13 cellular contexts compared by ENCODE assay signal in the genomic region with DNA sequence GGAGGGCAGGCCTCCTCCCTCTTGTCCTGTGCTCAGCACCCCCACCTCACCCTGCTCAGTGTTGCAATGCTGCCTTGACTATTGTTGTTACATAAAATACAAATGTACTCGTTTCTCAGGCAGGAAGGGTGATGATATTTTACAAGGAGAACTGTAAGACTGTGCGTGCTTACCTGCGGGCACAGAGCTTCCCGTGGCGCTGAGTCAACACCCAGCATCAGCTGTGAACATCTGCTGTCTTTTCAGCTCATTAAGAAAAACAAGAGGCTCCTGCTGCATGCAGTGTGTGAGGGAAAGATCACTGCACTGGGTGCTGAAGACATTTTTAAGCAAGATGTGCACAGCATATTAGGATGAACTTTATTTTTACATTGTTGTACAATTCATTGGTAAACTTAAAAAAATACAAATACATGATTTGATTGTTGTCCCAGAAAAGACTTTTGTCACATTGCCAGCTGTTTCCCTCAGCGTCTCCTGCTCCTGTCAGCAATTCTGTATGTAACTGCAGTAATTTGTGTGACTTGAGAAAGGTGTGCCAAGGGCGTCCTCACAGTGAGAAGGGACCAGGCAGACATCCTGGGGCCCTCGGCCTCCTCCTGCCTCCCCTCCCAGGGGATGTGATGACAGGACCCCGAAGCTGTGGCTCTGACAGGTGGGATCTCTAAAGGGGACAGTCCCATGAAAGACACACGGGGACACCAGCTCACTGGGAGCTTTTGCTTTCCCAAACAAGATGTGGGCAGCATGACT. TPM values are rescaled to one million over a fixed set of nuclear protein-coding genes. Genes with fewer than 3 reads are reported as not detected.
DNase-seq lines count a peak whose midpoint lies in the region; ATAC-seq and TF ChIP-seq lines count a peak whose summit lies in the region.
"Had no signal": no experiment of that assay in that cellular context is flagged by ENCODE, and none has a peak within 500 bp of the region (broad histone marks: within the 10 kb centered on the region; RNA-seq: fewer than 3 reads in every experiment).

No MANE protein-coding gene starts in this region.

- H3K4me3 Mint-ChIP-seq in naive thymus-derived CD4-positive, alpha-beta T cell = no peak overlapping the region

- intact Hi-C loops in IMR-90 (cut with micrococcal nuclease) = loop anchor here (10.0 kb wide), 1 partner anchor 87 kb away; no protein-coding TSS in a partner anchor
- intact Hi-C loops in naive thymus-derived CD4-positive, alpha-beta T cell (cut with micrococcal nuclease) = no loop called here

- no peak overlapping the region for H4K91ac ChIP-seq in IMR-90 (ENCODE audit: insufficient read depth, low read depth, low read length)
- no peak overlapping the region for H4K91ac ChIP-seq in mesenchymal stem cell (ENCODE audit: low read length)

- H3K79me1 ChIP-seq in IMR-90 (ENCODE audit: low read depth in 1 of 2, low read length in 2 of 2) (no peaks in the 10 kb centered on the region), mesenchymal stem cell (replicated peaks; ENCODE audit: low read length, poor library complexity, severe bottlenecking) (peaks cover 7% of the 10 kb centered on the region)

- no peaks in the 10 kb centered on the region for H4K20me1 ChIP-seq in IMR-90 (ENCODE audit: insufficient read depth, low read length)

- H2AK5ac ChIP-seq in IMR-90 (ENCODE audit: low read depth, low read length) (no peak overlapping the region), mesenchymal stem cell (ENCODE audit: low read length, severe bottlenecking) (no peak overlapping the region)

- H2BK12ac ChIP-seq in mesenchymal stem cell (ENCODE audit: low read length in 2 of 2) = no peak overlapping the region

- CTCF ChIA-PET in IMR-90 (lab: Yijun Ruan, JAX) = no interaction called here
- CTCF ChIA-PET in naive thymus-derived CD4-positive, alpha-beta T cell (lab: Charles Lee) = no interaction called here

- H3K4me1 Mint-ChIP-seq in naive thymus-derived CD4-positive, alpha-beta T cell = peaks cover 0 to 8% (median 5%) of the 10 kb centered on the region in 7 donors

- no peaks in the 10 kb centered on the region for H3K9me1 ChIP-seq in IMR-90 (ENCODE audit: insufficient read depth, low read length)

- peak overlapping the region in 6 of 9 donors; percentile 26 to 68 (median 56) for H3K27ac Mint-ChIP-seq in naive thymus-derived CD4-positive, alpha-beta T cell
- H3K27ac Mint-ChIP-seq: activated T-helper 2 cell treated with anti-CD3 and anti-CD28 coated beads, Interferon-gamma antibody, Interleukin-2, Interleukin-4, amounts not matched to agents 10 μg/mL and 5 μg/mL and 100 μg/mL, durations not matched to agents 14 hours and 24 hours and 36 hours had no signal

- TSS peak; percentile 43 for BruUV-seq in IMR-90 (replicated peaks; lab: Mats Ljungman, UMichigan)

- H3K14ac ChIP-seq in IMR-90 (replicated peaks; ENCODE audit: low read depth, low read length) (no peak overlapping the region), mesenchymal stem cell (ENCODE audit: low read length in 2 of 2) (no peak overlapping the region)

- H4K5ac ChIP-seq in IMR-90 (ENCODE audit: low read depth, low read length) = no peak overlapping the region

- H3K4me2 ChIP-seq in IMR-90 (ENCODE audit: low read depth, low read length) = no peak overlapping the region
- no peak overlapping the region for H3K4me2 ChIP-seq in mesenchymal stem cell (ENCODE audit: low read length, poor library complexity, severe bottlenecking)

- no peaks in the 10 kb centered on the region for H3K27me3 ChIP-seq in IMR-90 (ENCODE audit: control insufficient read depth, insufficient read depth, low read length)
- no peaks in the 10 kb centered on the region for H3K27me3 ChIP-seq in naive thymus-derived CD4-positive, alpha-beta T cell (ENCODE audit: control insufficient read depth in 2 of 2, insufficient read depth in 2 of 2, low read length in 2 of 2)
- peaks cover 0 to 21% of the 10 kb centered on the region in 2 experiments for H3K27me3 ChIP-seq in mesenchymal stem cell (ENCODE audit: control insufficient read depth in 1 of 2, insufficient read depth in 1 of 2, low read length in 2 of 2)
- H3K27me3 ChIP-seq: cardiac muscle cell, transverse colon had no signal

- H3K9me3 ChIP-seq in IMR-90 (ENCODE audit: control insufficient read depth, insufficient read depth, low read length) = no peaks in the 10 kb centered on the region
- H3K9me3 ChIP-seq in naive thymus-derived CD4-positive, alpha-beta T cell (ENCODE audit: control insufficient read depth in 2 of 3, low read length in 3 of 3) = no peaks in the 10 kb centered on the region
- H3K9me3 ChIP-seq in mesenchymal stem cell (ENCODE audit: control insufficient read depth, low read length) = no peaks in the 10 kb centered on the region
- H3K9me3 ChIP-seq: transverse colon had no signal

- TF ChIP-seq RAD21 in IMR-90 (IDR thresholded peaks at IDR 0.05; ENCODE audit: low read length) = no peak

- no peaks in the 10 kb centered on the region for H3K4me1 ChIP-seq in IMR-90 (ENCODE audit: control insufficient read depth, insufficient read depth, low read length)
- H3K4me1 ChIP-seq in naive thymus-derived CD4-positive, alpha-beta T cell (ENCODE audit: control insufficient read depth in 2 of 2, insufficient read depth in 2 of 2, low read length in 2 of 2) = no peaks in the 10 kb centered on the region
- H3K4me1 ChIP-seq in mesenchymal stem cell (ENCODE audit: control insufficient read depth, insufficient read depth, low read depth, low read length) = peaks cover 21% of the 10 kb centered on the region
- H3K4me1 ChIP-seq: transverse colon had no signal

- peaks cover 3 to 15% (median 8%) of the 10 kb centered on the region in 5 donors for H3K36me3 Mint-ChIP-seq in naive thymus-derived CD4-positive, alpha-beta T cell

- H3K36me3 ChIP-seq in IMR-90 (ENCODE audit: control insufficient read depth, insufficient read depth, low read length) (peaks cover 21% of the 10 kb centered on the region), mesenchymal stem cell (ENCODE audit: control insufficient read depth in 1 of 2, insufficient read depth in 2 of 2, low read depth in 1 of 2, low read length in 2 of 2) (peaks cover 24 to 45% of the 10 kb centered on the region in 2 experiments)
- peaks cover 0 to 37% (median 5%) of the 10 kb centered on the region in 3 experiments for H3K36me3 ChIP-seq in naive thymus-derived CD4-positive, alpha-beta T cell (ENCODE audit: control insufficient read depth in 2 of 3, insufficient read depth in 3 of 3, low read length in 3 of 3)

- no peak overlapping the region for H3K56ac ChIP-seq in IMR-90 (ENCODE audit: extremely low read depth, insufficient read depth, low read length)

- ATAC-seq in IMR-90 (ENCODE audit: low read depth) (no peak), HG03175 (IDR thresholded peaks at IDR 0.05; ENCODE audit: unreplicated experiment) (no peak)
- no peak for ATAC-seq in naive thymus-derived CD4-positive, alpha-beta T cell

- no peak overlapping the region for H2BK20ac ChIP-seq in IMR-90 (ENCODE audit: low read depth, low read length)

- H2AK9ac ChIP-seq in IMR-90 (replicated peaks; ENCODE audit: low read depth, low read length, poor library complexity) = no peak overlapping the region

- dilution Hi-C loops in IMR-90 (cut with HindIII; ENCODE audit: low sequenced_read_pairs, unreplicated experiment) = no loop called here

- H3K9me3 Mint-ChIP-seq in naive thymus-derived CD4-positive, alpha-beta T cell = peaks cover 0 to 5% (median 0%) of the 10 kb centered on the region in 11 donors
- H3K9me3 Mint-ChIP-seq: activated T-helper 2 cell treated with anti-CD3 and anti-CD28 coated beads, Interferon-gamma antibody, Interleukin-2, Interleukin-4, amounts not matched to agents 10 μg/mL and 5 μg/mL and 100 μg/mL, durations not matched to agents 14 hours and 24 hours and 36 hours had no signal

- H2AFZ ChIP-seq in IMR-90 (replicated peaks; ENCODE audit: low read length, poor library complexity) = no peak overlapping the region
- H2AFZ ChIP-seq in mesenchymal stem cell (ENCODE audit: low read depth, low read length) = no peak overlapping the region

- H3K4ac ChIP-seq in IMR-90 (ENCODE audit: low read depth, low read length) (no peak overlapping the region), mesenchymal stem cell (ENCODE audit: low read depth in 1 of 2, low read length in 2 of 2) (no peak overlapping the region)

- POLR2A ChIA-PET in IMR-90 (lab: Charles Lee; ENCODE audit: unreplicated experiment) = no interaction called here
- POLR2A ChIA-PET in naive thymus-derived CD4-positive, alpha-beta T cell (lab: Charles Lee) = no interaction called here

- H2BK120ac ChIP-seq in IMR-90 (ENCODE audit: low read depth, low read length) (no peak overlapping the region), mesenchymal stem cell (ENCODE audit: low read depth, low read length) (no peak overlapping the region)

- in situ Hi-C loops in IMR-90 (cut with MboI; ENCODE audit: low sequenced_read_pairs) = loop anchor here (25.0 kb wide), 1 partner anchor 760 kb away; no protein-coding TSS in a partner anchor

- no peak overlapping the region for H4K8ac ChIP-seq in IMR-90 (ENCODE audit: low read depth in 2 of 2, low read length in 2 of 2)
- H4K8ac ChIP-seq in mesenchymal stem cell (ENCODE audit: low read length) = no peak overlapping the region

- H3K27me3 Mint-ChIP-seq in naive thymus-derived CD4-positive, alpha-beta T cell = no peaks in the 10 kb centered on the region

- TF ChIP-seq POLR2A in IMR-90 (IDR thresholded peaks at IDR 0.05; ENCODE audit: low read depth, low read length) = no peak

- DNase-seq in NCI-H1417 (lab: John Stamatoyannopoulos, UW) = peak; percentile 21 to 75 (median 39)
- no peak for DNase-seq in NCI-H1417 treated with DMSO at 0.1 percent for 48 hours (lab: John Stamatoyannopoulos, UW)
- DNase-seq in IMR-90 = no peak
- DNase-seq in naive thymus-derived CD4-positive, alpha-beta T cell = no peak
- DNase-seq in dedifferentiated amniotic fluid mesenchymal stem cell (ENCODE audit: extremely low spot score) = no peak
- no peak for DNase-seq in mesenchymal stem cell
- DNase-seq: activated CD4-positive, CD25-positive, alpha-beta regulatory T cell treated with anti-CD3 and anti-CD28 coated beads, Interleukin-2, amount 50 U/mL, for 72 hours; NCI-H1092; transverse colon had no signal

- H2BK5ac ChIP-seq in IMR-90 (ENCODE audit: low read depth, low read length, poor library complexity, severe bottlenecking) = no peak overlapping the region
- no peak overlapping the region for H2BK5ac ChIP-seq in mesenchymal stem cell (ENCODE audit: low read depth, low read length, poor library complexity, severe bottlenecking)

- H3K9ac ChIP-seq in IMR-90 (ENCODE audit: low read depth, low read length) (no peak overlapping the region), mesenchymal stem cell (ENCODE audit: low read length) (no peak overlapping the region)

- H3K4me3 ChIP-seq in IMR-90 (ENCODE audit: insufficient read depth, low read depth, low read length) = no peak overlapping the region
- no peak overlapping the region for H3K4me3 ChIP-seq in naive thymus-derived CD4-positive, alpha-beta T cell (ENCODE audit: low read length)
- no peak overlapping the region for H3K4me3 ChIP-seq in mesenchymal stem cell (ENCODE audit: insufficient read depth in 1 of 2, low read depth in 1 of 2, low read length in 2 of 2)
- H3K4me3 ChIP-seq: cardiac muscle cell, transverse colon had no signal

- TF ChIP-seq CTCF in IMR-90 (conservative IDR thresholded peaks at IDR 0.05; ENCODE audit: low read depth, low read length) = no peak
- no peak for TF ChIP-seq CTCF in VCaP (conservative IDR thresholded peaks at IDR 0.05)

- WGBS in IMR-90 (ENCODE audit: extremely low coverage in 2 of 2, insufficient read length in 1 of 2), 2 experiments = 48% methylated on average over 4 of the region's 10 CpGs; no CpG with 5 or more reads in 1 of the 2 experiments
- WGBS in mesenchymal stem cell = 86% methylated on average over 10 of the region's 10 CpGs

- H3K27ac ChIP-seq in IMR-90 (ENCODE audit: insufficient read depth, low read length) (no peak overlapping the region), VCaP (peak overlapping the region; percentile 99), mesenchymal stem cell (ENCODE audit: low read length, poor library complexity, severe bottlenecking) (no peak overlapping the region)
- H3K27ac ChIP-seq in naive thymus-derived CD4-positive, alpha-beta T cell (ENCODE audit: low read depth, low read length) = no peak overlapping the region
- H3K27ac ChIP-seq: cardiac muscle cell, transverse colon had no signal

- H2BK15ac ChIP-seq in IMR-90 (ENCODE audit: low read depth, low read length) (no peak overlapping the region), mesenchymal stem cell (ENCODE audit: low read depth, poor library complexity, severe bottlenecking) (no peak overlapping the region)

- H3K23ac ChIP-seq in IMR-90 (ENCODE audit: low read depth, low read length) (no peak overlapping the region), mesenchymal stem cell (ENCODE audit: low read length in 2 of 2) (no peak overlapping the region)

- H3K18ac ChIP-seq in IMR-90 (ENCODE audit: low read depth, low read length) = no peak overlapping the region
- no peak overlapping the region for H3K18ac ChIP-seq in mesenchymal stem cell (ENCODE audit: low read depth in 1 of 2, low read length in 2 of 2)

RNA-seq across cellular contexts. Expression of gene RPL32, which starts 56.3 kb away (rescaled TPM):
- 566 and 644 TPM in 2 replicates for total RNA-seq in IMR-90 (2012; rRNA removed)
- polyA plus RNA-seq in IMR-90 (2012; rRNA removed) = 1,856 and 2,352 TPM in 2 replicates
- polyA plus RNA-seq in IMR-90 (2012; cell fraction: cytosol; rRNA removed) = 1,242 and 1,359 TPM in 2 replicates
- polyA plus RNA-seq in IMR-90 (2012; cell fraction: nucleus; rRNA removed; ENCODE audit: low replicate concordance) = 275 and 638 TPM in 2 replicates
- total RNA-seq in naive thymus-derived CD4-positive, alpha-beta T cell = 1,000 to 10,000 TPM; 1,890 to 4,471 (median 4,246) TPM
- polyA plus RNA-seq in naive thymus-derived CD4-positive, alpha-beta T cell = 1,000 to 10,000 TPM; 4,172 to 4,415 TPM
- polyA plus RNA-seq in mesenchymal stem cell (2013, experiment 1 of 2) = 1,587 TPM
- 1,642 TPM for polyA plus RNA-seq in mesenchymal stem cell (2013, experiment 2 of 2)

Comparison
In these comparisons a context has a peak if more than half of its experiments do, and no peak if none do; other contexts are left out.
1. DNase-seq: peak in NCI-H1417 (3 of 3); none in NCI-H1417 treated with DMSO at 0.1 percent for 48 hours (single experiment), IMR-90 (single experiment), naive thymus-derived CD4-positive, alpha-beta T cell (0 of 9), dedifferentiated amniotic fluid mesenchymal stem cell (single experiment) and mesenchymal stem cell (single experiment).